8 cellular contexts compared by ENCODE assay signal in genomic region chr2:55231546-55232083, GRCh38. TPM values are rescaled to one million over a fixed set of nuclear protein-coding genes. Genes with fewer than 3 reads are reported as not detected.
DNase-seq lines count a peak whose midpoint lies in the region; ATAC-seq and TF ChIP-seq lines count a peak whose summit lies in the region.

No MANE protein-coding gene starts in this region.

- H3K9me3 ChIP-seq in liver (ENCODE audit: control insufficient read depth in 4 of 4, low read length in 3 of 4) (no peaks in the 10 kb centered on the region), tibial artery (no peaks in the 10 kb centered on the region)

- TF ChIP-seq CTCF in brain microvascular endothelial cell (IDR thresholded peaks at IDR 0.05; ENCODE audit: low read depth, low read length, missing control alignments) (no peak), liver (IDR thresholded peaks at IDR 0.05; ENCODE audit: low read depth, low read length, missing input control) (no peak), tibial artery (IDR thresholded peaks at IDR 0.05) (no peak)

- H3K4me1 ChIP-seq in liver (ENCODE audit: control insufficient read depth in 4 of 4, insufficient read depth in 4 of 4, low read length in 3 of 4) = peaks cover 2 to 21% (median 11%) of the 10 kb centered on the region in 4 donors
- H3K4me1 ChIP-seq in tibial artery = peaks cover 0 to 29% (median 20%) of the 10 kb centered on the region in 4 donors

- intact Hi-C loops in tibial artery (cut with DNase I; ENCODE audit: low total_unique reads) = loop anchor here (10.0 kb wide), 1 partner anchor 193 kb away; no protein-coding TSS in a partner anchor

- peaks cover 28% of the 10 kb centered on the region for H3K36me3 ChIP-seq in brain microvascular endothelial cell (replicated peaks)
- H3K36me3 ChIP-seq in liver (ENCODE audit: control insufficient read depth in 4 of 4, insufficient read depth in 3 of 4, low read depth in 1 of 4, low read length in 3 of 4) = peaks cover 7 to 22% (median 18%) of the 10 kb centered on the region in 4 donors
- peaks cover 26 to 31% (median 28%) of the 10 kb centered on the region in 3 donors for H3K36me3 ChIP-seq in tibial artery

- H3K27me3 ChIP-seq in brain microvascular endothelial cell (replicated peaks) (no peaks in the 10 kb centered on the region), liver (ENCODE audit: control insufficient read depth in 4 of 4, insufficient read depth in 4 of 4, low read length in 3 of 4) (no peaks in the 10 kb centered on the region), tibial artery (no peaks in the 10 kb centered on the region)

- in situ Hi-C loops in brain microvascular endothelial cell (cut with HindIII; ENCODE audit: low pct_ligation_motif_present, low sequenced_read_pairs) = no loop called here

- DNase-seq in NCI-H1105 (lab: John Stamatoyannopoulos, UW) (peak; percentile 3), NCI-H1105 treated with DMSO at 0.1 percent for 48 hours (lab: John Stamatoyannopoulos, UW) (no peak), LoVo (ENCODE audit: low spot score) (peak; percentile 40), brain microvascular endothelial cell (no peak), tibial artery (no peak)
- DNase-seq in stimulated activated CD8-positive, alpha-beta memory T cell treated with anti-CD3 and anti-CD28 coated beads, Interleukin-4, amount 100 ng/mL, for 48 hours = no peak

- H3K4me3 ChIP-seq in brain microvascular endothelial cell (ENCODE audit: low read depth, low read length) (peak overlapping the region; percentile 98), liver (ENCODE audit: low read depth in 1 of 3, low read length in 3 of 3) (peak overlapping the region; percentile 69 to 99 (median 98)), tibial artery (peak overlapping the region; percentile 64 to 84)

- 9% methylated on average over 13 of the region's 13 CpGs for WGBS in liver

- peak overlapping the region; percentile 97 for H3K27ac ChIP-seq in brain microvascular endothelial cell
- H3K27ac ChIP-seq in liver (ENCODE audit: low read depth in 1 of 2, low read length in 2 of 2) = peak overlapping the region; percentile 89 to 96
- H3K27ac ChIP-seq in tibial artery = peak overlapping the region; percentile 87 to 91

- peak overlapping the region; percentile 62 to 79 for H3K9ac ChIP-seq in liver (ENCODE audit: low read depth in 1 of 2, low read length in 2 of 2)

- TF ChIP-seq RAD21 in liver (IDR thresholded peaks at IDR 0.05) = no peak

- no peak for ATAC-seq in HG03175 (IDR thresholded peaks at IDR 0.05; ENCODE audit: unreplicated experiment)

TF ChIP-seq in liver, 16 proteins besides CTCF, POLR2A, EP300 and RAD21:
- TF ChIP-seq NR2F2 (IDR thresholded peaks at IDR 0.05) (no peak), REST (IDR thresholded peaks at IDR 0.05) (no peak), MAX (IDR thresholded peaks at IDR 0.05) (no peak), EGR1 (IDR thresholded peaks at IDR 0.05; ENCODE audit: low read depth in 2 of 2) (no peak), HNF4A (conservative IDR thresholded peaks at IDR 0.05) (no peak), HNF4G (IDR thresholded peaks at IDR 0.05) (no peak), SP1 (IDR thresholded peaks at IDR 0.05) (no peak), YY1 (IDR thresholded peaks at IDR 0.05) (no peak), FOXA1 (IDR thresholded peaks at IDR 0.05) (no peak), JUND (IDR thresholded peaks at IDR 0.05) (no peak), GABPA (IDR thresholded peaks at IDR 0.05 in 1 of 2, conservative IDR thresholded peaks at IDR 0.05 in 1 of 2) (no peak)
- TF ChIP-seq, protein P1, sequence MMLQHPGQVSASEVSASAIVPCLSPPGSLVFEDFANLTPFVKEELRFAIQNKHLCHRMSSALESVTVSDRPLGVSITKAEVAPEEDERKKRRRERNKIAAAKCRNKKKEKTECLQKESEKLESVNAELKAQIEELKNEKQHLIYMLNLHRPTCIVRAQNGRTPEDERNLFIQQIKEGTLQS (IDR thresholded peaks at IDR 0.05) = no peak

RNA-seq across cellular contexts. Expression of gene CLHC1, which starts 0.5 kb away (rescaled TPM):
- total RNA-seq in liver = 1 to 10 TPM; 3.8 to 4.9 TPM
- polyA plus RNA-seq in liver = 1 to 10 TPM in 1 of 2 donors, under 1 TPM in 1; 0.45 to 1.3 TPM

RNA-seq across cellular contexts. Expression of gene RPS27A, which starts 0.9 kb away (rescaled TPM):
- 100 to 1,000 TPM; 225 to 555 TPM for total RNA-seq in liver
- polyA plus RNA-seq in liver = 100 to 1,000 TPM; 424 to 655 TPM

RNA-seq across cellular contexts. Expression of gene MTIF2, which starts 37.4 kb away (rescaled TPM):
- 10 to 100 TPM; 15.4 to 29.7 TPM for total RNA-seq in liver
- 10 to 100 TPM; 17.1 to 19.3 TPM for polyA plus RNA-seq in liver

Comparison
In these comparisons a context has a peak if more than half of its experiments do, and no peak if none do; other contexts are left out.
1. DNase-seq: peak in NCI-H1105 (single experiment) and LoVo (single experiment); none in NCI-H1105 treated with DMSO at 0.1 percent for 48 hours (single experiment), brain microvascular endothelial cell (single experiment), tibial artery (0 of 2) and stimulated activated CD8-positive, alpha-beta memory T cell treated with anti-CD3 and anti-CD28 coated beads, Interleukin-4, amount 100 ng/mL, for 48 hours (single experiment).
2. Peak in every context shown above with its lines, with median percentiles within 50 percentile points of each other: H3K27ac ChIP-seq and H3K4me3 ChIP-seq.